In genomic region chr14:83463500-83464098, GRCh38 we compare ENCODE assay signal across 8 cellular contexts.
A peak's percentile ranks its signal among the peaks of the same experiment; 100 is the strongest.
DNase-seq lines count a peak whose midpoint lies in the region; ATAC-seq, FAIRE-seq and TF ChIP-seq lines count a peak whose summit lies in the region.

No MANE protein-coding gene starts in this region.

- H3K4me3 ChIP-seq in HFF-Myc (replicated peaks; ENCODE audit: low read depth, low read length) (no peak overlapping the region), bronchial epithelial cell (ENCODE audit: low read depth, low read length) (no peak overlapping the region), lower lobe of right lung (no peak overlapping the region)

- ATAC-seq in lower lobe of right lung (peak in 1 of 2 donors; percentile 44), HG02571 (IDR thresholded peaks at IDR 0.05; ENCODE audit: unreplicated experiment) (no peak), HG03280 (IDR thresholded peaks at IDR 0.05; ENCODE audit: unreplicated experiment) (no peak), HG02798 (IDR thresholded peaks at IDR 0.05; ENCODE audit: poor library complexity, unreplicated experiment) (no peak)

- intact Hi-C loops in lower lobe of right lung (cut with DNase I), result no loop called here

- H3K27me3 ChIP-seq in bronchial epithelial cell (ENCODE audit: control insufficient read depth, insufficient read depth, low read length), result no peaks in the 10 kb centered on the region
- H3K27me3 ChIP-seq in lower lobe of right lung (ENCODE audit: low read depth), result no peaks in the 10 kb centered on the region

- no peak for FAIRE-seq in bronchial epithelial cell (lab: Jason Lieb, UNC)

- TF ChIP-seq CTCF in HFF-Myc (IDR thresholded peaks at IDR 0.05; ENCODE audit: low read depth, low read length, missing control alignments), result peak; percentile 72
- peak; percentile 77 for TF ChIP-seq CTCF in bronchial epithelial cell (IDR thresholded peaks at IDR 0.05; ENCODE audit: insufficient read depth, low read length, severe bottlenecking)
- peak; percentile 68 for TF ChIP-seq CTCF in lower lobe of right lung (IDR thresholded peaks at IDR 0.05)

- H3K4me1 ChIP-seq in lower lobe of right lung, result no peaks in the 10 kb centered on the region

- no peak overlapping the region for H3K27ac ChIP-seq in lower lobe of right lung

- DNase-seq in DMS53 treated with DMSO at 0.1 percent for 48 hours (lab: John Stamatoyannopoulos, UW; ENCODE audit: unreplicated experiment) (peak; percentile 44), HFF-Myc (ENCODE audit: extremely low read depth, low read depth) (peak; percentile 44), NCI-H748 (lab: John Stamatoyannopoulos, UW; ENCODE audit: unreplicated experiment) (peak; percentile 80), bronchial epithelial cell (ENCODE audit: low read depth) (peak; percentile 43), lower lobe of right lung (no peak)

- peaks cover 7% of the 10 kb centered on the region for H3K9me3 ChIP-seq in lower lobe of right lung

- H3K36me3 ChIP-seq in bronchial epithelial cell (ENCODE audit: control insufficient read depth, insufficient read depth, low read length) (no peaks in the 10 kb centered on the region), lower lobe of right lung (no peaks in the 10 kb centered on the region)
